ENCODE assay signal across 2 cellular contexts in genomic region chr2:230774348-230774951, GRCh38.
TF ChIP-seq lines count a peak whose summit lies in the region.

No MANE protein-coding gene starts in this region.

TF ChIP-seq in HCT116, 20 proteins besides CTCF, POLR2A, EP300 and RAD21:
- TF ChIP-seq ZFX (IDR thresholded peaks at IDR 0.05) (no peak), YY1 (IDR thresholded peaks at IDR 0.05; ENCODE audit: extremely low read depth, insufficient replicate concordance, low read depth, low read length) (peak; percentile 51), CEBPB (IDR thresholded peaks at IDR 0.05; ENCODE audit: low read depth) (peak; percentile 64; the same call in 1 of the 2 replicates), TCF7L2 (IDR thresholded peaks at IDR 0.05; ENCODE audit: borderline replicate concordance, extremely low read depth, insufficient read depth, insufficient read length) (no peak), EZH2phosphoT487 (IDR thresholded peaks at IDR 0.05; ENCODE audit: borderline replicate concordance) (no peak), ELF1 (IDR thresholded peaks at IDR 0.05; ENCODE audit: borderline replicate concordance, low read depth) (no peak), SRF (IDR thresholded peaks at IDR 0.05; ENCODE audit: low read depth) (0 out of 2 replicates have a peak, but pooled peaks have one; percentile 36), POLR2AphosphoS5 (IDR thresholded peaks at IDR 0.05; ENCODE audit: low read depth, low read length) (no peak), SIN3A (IDR thresholded peaks at IDR 0.05; ENCODE audit: low read depth) (peak; percentile 70; the same call in 1 of the 2 replicates), REST (IDR thresholded peaks at IDR 0.05; ENCODE audit: low read depth) (no peak), FOSL1 (IDR thresholded peaks at IDR 0.05; ENCODE audit: low read depth) (peak; percentile 89), JUND (IDR thresholded peaks at IDR 0.05) (peak; percentile 89), EZH2 (IDR thresholded peaks at IDR 0.05) (no peak), SP1 (IDR thresholded peaks at IDR 0.05; ENCODE audit: low read depth) (peak; percentile 88), EGR1 (IDR thresholded peaks at IDR 0.05; ENCODE audit: low read depth) (no peak), CBX3 (IDR thresholded peaks at IDR 0.05; ENCODE audit: low read depth) (peak; percentile 69; the same call in 1 of the 2 replicates), ZNF274 (IDR thresholded peaks at IDR 0.05; ENCODE audit: low read depth, low read length) (no peak)
- TF ChIP-seq, protein P1, sequence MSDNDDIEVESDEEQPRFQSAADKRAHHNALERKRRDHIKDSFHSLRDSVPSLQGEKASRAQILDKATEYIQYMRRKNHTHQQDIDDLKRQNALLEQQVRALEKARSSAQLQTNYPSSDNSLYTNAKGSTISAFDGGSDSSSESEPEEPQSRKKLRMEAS (IDR thresholded peaks at IDR 0.05), result peak; percentile 66; the same call in 1 of the 2 replicates
- TF ChIP-seq, protein P2, sequence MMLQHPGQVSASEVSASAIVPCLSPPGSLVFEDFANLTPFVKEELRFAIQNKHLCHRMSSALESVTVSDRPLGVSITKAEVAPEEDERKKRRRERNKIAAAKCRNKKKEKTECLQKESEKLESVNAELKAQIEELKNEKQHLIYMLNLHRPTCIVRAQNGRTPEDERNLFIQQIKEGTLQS (IDR thresholded peaks at IDR 0.05), result no peak
- TF ChIP-seq, protein P3, sequence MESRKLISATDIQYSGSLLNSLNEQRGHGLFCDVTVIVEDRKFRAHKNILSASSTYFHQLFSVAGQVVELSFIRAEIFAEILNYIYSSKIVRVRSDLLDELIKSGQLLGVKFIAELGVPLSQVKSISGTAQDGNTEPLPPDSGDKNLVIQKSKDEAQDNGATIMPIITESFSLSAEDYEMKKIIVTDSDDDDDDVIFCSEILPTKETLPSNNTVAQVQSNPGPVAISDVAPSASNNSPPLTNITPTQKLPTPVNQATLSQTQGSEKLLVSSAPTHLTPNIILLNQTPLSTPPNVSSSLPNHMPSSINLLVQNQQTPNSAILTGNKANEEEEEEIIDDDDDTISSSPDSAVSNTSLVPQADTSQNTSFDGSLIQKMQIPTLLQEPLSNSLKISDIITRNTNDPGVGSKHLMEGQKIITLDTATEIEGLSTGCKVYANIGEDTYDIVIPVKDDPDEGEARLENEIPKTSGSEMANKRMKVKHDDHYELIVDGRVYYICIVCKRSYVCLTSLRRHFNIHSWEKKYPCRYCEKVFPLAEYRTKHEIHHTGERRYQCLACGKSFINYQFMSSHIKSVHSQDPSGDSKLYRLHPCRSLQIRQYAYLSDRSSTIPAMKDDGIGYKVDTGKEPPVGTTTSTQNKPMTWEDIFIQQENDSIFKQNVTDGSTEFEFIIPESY (IDR thresholded peaks at IDR 0.05; ENCODE audit: extremely low read depth, insufficient replicate concordance, low read length), result no peak

TF ChIP-seq in K562, 482 proteins besides CTCF, POLR2A, EP300 and RAD21 (continues in another document):
- TF ChIP-seq FOSL1 (tag; conservative IDR thresholded peaks at IDR 0.05) (peak; percentile 80), MEF2D (tag; conservative IDR thresholded peaks at IDR 0.05; ENCODE audit: low read depth) (peak; percentile 94), GATAD2B (IDR thresholded peaks at IDR 0.05; ENCODE audit: borderline replicate concordance) (0 out of 2 replicates have a peak, but pooled peaks have one; percentile 37), SMARCA4 (IDR thresholded peaks at IDR 0.05) (peak; percentile 67; the same call in 1 of the 2 replicates), CBFA2T2 (conservative IDR thresholded peaks at IDR 0.05) (peak; percentile 46), TBL1XR1 (IDR thresholded peaks at IDR 0.05; ENCODE audit: low read length in 2 of 2) (peak in 1 of 2 experiments; percentile 27; a peak in 1 of 4 replicates), NCOR1 (IDR thresholded peaks at IDR 0.05) (peak; percentile 65), SMARCE1 (IDR thresholded peaks at IDR 0.05) (peak; percentile 51; the same call in 1 of the 2 replicates), DPF2 (IDR thresholded peaks at IDR 0.05) (peak; percentile 78), ZNF174 (CRISPR knock-in tag; IDR thresholded peaks at IDR 0.05) (no peak), ZNF592 (IDR thresholded peaks at IDR 0.05) (peak; percentile 59), TCF3 (CRISPR knock-in tag; IDR thresholded peaks at IDR 0.05) (peak; percentile 69), CBX3 (IDR thresholded peaks at IDR 0.05; ENCODE audit: borderline replicate concordance in 1 of 2, low read length in 2 of 2) (peak in 1 of 2 experiments; percentile 27; a peak in 1 of 3 replicates), NR1H2 (CRISPR knock-in tag; IDR thresholded peaks at IDR 0.05) (no peak), LEF1 (IDR thresholded peaks at IDR 0.05) (0 out of 2 replicates have a peak, but pooled peaks have one; percentile 46), EWSR1 (IDR thresholded peaks at IDR 0.05; ENCODE audit: borderline replicate concordance, low read depth, partially characterized antibody) (no peak), PHB2 (IDR thresholded peaks at IDR 0.05; ENCODE audit: low read depth) (no peak), JUND (IDR thresholded peaks at IDR 0.05; ENCODE audit: borderline replicate concordance, low read depth, low read length) (peak; percentile 82), JUND (tag; IDR thresholded peaks at IDR 0.05; ENCODE audit: borderline replicate concordance, low read depth, low read length) (peak; percentile 64; the same call in 1 of the 3 replicates), ARID1B (IDR thresholded peaks at IDR 0.05) (peak; percentile 75), JUN (IDR thresholded peaks at IDR 0.05; ENCODE audit: borderline replicate concordance, low read depth, low read length) (0 out of 2 replicates have a peak, but pooled peaks have one; percentile 28), JUN (CRISPR knock-in tag; IDR thresholded peaks at IDR 0.05; ENCODE audit: borderline replicate concordance) (no peak), MEF2A (IDR thresholded peaks at IDR 0.05; ENCODE audit: control insufficient read depth, low read depth, low read length) (peak; percentile 94), XRCC3 (IDR thresholded peaks at IDR 0.05) (no peak), CTCFL (IDR thresholded peaks at IDR 0.05; ENCODE audit: borderline replicate concordance, insufficient read depth, low read depth, low read length, poor library complexity, severe bottlenecking) (no peak), MNT (conservative IDR thresholded peaks at IDR 0.05) (peak in 1 of 2 experiments; percentile 44; a peak in 1 of 4 replicates), TAL1 (IDR thresholded peaks at IDR 0.05) (peak; percentile 40), CBFA2T3 (IDR thresholded peaks at IDR 0.05) (peak; percentile 71), PML (IDR thresholded peaks at IDR 0.05; ENCODE audit: low read length) (no peak), EP400 (IDR thresholded peaks at IDR 0.05) (peak; percentile 31; the same call in 1 of the 2 replicates), RFX1 (IDR thresholded peaks at IDR 0.05) (peak; percentile 46), VEZF1 (CRISPR knock-in tag; IDR thresholded peaks at IDR 0.05) (peak; percentile 45; the same call in 1 of the 2 replicates), SREBF1 (IDR thresholded peaks at IDR 0.05; ENCODE audit: borderline replicate concordance, low read depth, low read length) (no peak), ARID3A (IDR thresholded peaks at IDR 0.05; ENCODE audit: borderline replicate concordance, low read depth, low read length) (peak; percentile 68; the same call in 1 of the 2 replicates), FOXK2 (conservative IDR thresholded peaks at IDR 0.05 in 1 of 2, IDR thresholded peaks at IDR 0.05 in 1 of 2; ENCODE audit: low read depth in 2 of 2) (0 out of 4 replicates have a peak, but pooled peaks have one; percentile 25 to 36), TEAD4 (IDR thresholded peaks at IDR 0.05; ENCODE audit: low read length) (peak; percentile 39; the same call in 1 of the 2 replicates), TEAD4 (CRISPR knock-in tag; IDR thresholded peaks at IDR 0.05; ENCODE audit: borderline replicate concordance) (no peak), CREM (IDR thresholded peaks at IDR 0.05; ENCODE audit: low read depth) (0 out of 2 replicates have a peak, but pooled peaks have one; percentile 11), DACH1 (IDR thresholded peaks at IDR 0.05; ENCODE audit: partially characterized antibody) (peak; percentile 73), ZFX (CRISPR knock-in tag; IDR thresholded peaks at IDR 0.05) (no peak), NFE2 (IDR thresholded peaks at IDR 0.05; ENCODE audit: low read depth) (peak; percentile 9; the same call in 1 of the 2 replicates)
- TF ChIP-seq, protein P2 (IDR thresholded peaks at IDR 0.05), result peak; percentile 75
- TF ChIP-seq, protein P2 (CRISPR knock-in tag; conservative IDR thresholded peaks at IDR 0.05), result no peak
